In genomic region chr7:19957664-19958063, GRCh38 we compare ENCODE assay signal across 22 cellular contexts.
DNase-seq lines count a peak whose midpoint lies in the region; ATAC-seq and TF ChIP-seq lines count a peak whose summit lies in the region.
"Had no signal": no experiment of that assay in that cellular context is flagged by ENCODE, and none has a peak within 500 bp of the region (broad histone marks: within the 10 kb centered on the region; RNA-seq: fewer than 3 reads in every experiment).

No MANE protein-coding gene starts in this region.

- no peak overlapping the region for H3K4me2 ChIP-seq in smooth muscle cell

- no peaks in the 10 kb centered on the region for H3F3A ChIP-seq in smooth muscle cell (ENCODE audit: low read depth)

- peak overlapping the region; percentile 91 for H3K27ac ChIP-seq in RWPE2 (ENCODE audit: poor library complexity, severe bottlenecking)
- peak overlapping the region; percentile 80 for H3K27ac ChIP-seq in smooth muscle cell (ENCODE audit: low read depth)
- H3K27ac ChIP-seq: C4-2B, HL-60, thoracic aorta had no signal

- H3K79me2 ChIP-seq in smooth muscle cell (ENCODE audit: low read depth) = no peaks in the 10 kb centered on the region

- TF ChIP-seq CTCF in RWPE2 (IDR thresholded peaks at IDR 0.05; ENCODE audit: poor library complexity, severe bottlenecking) = no peak
- no peak for TF ChIP-seq CTCF in smooth muscle cell (IDR thresholded peaks at IDR 0.05; ENCODE audit: borderline replicate concordance, insufficient read depth, poor library complexity, severe bottlenecking)

- peak; percentile 84 for DNase-seq in ELR (ENCODE audit: low read depth)
- DNase-seq in RWPE2 (ENCODE audit: low spot score) = no peak
- DNase-seq in fibroblast of gingiva (ENCODE audit: low read depth) = peak; percentile 38
- no peak for DNase-seq in smooth muscle cell (lab: John Stamatoyannopoulos, UW; ENCODE audit: unreplicated experiment)
- no peak for DNase-seq in OCI-M1 (lab: John Stamatoyannopoulos, UW)
- DNase-seq in H4 (ENCODE audit: low spot score) = no peak
- no peak for DNase-seq in HPDE6-E6E7 (ENCODE audit: extremely low spot score)
- DNase-seq in NCI-H82 treated with DMSO at 0.1 percent for 48 hours (lab: John Stamatoyannopoulos, UW; ENCODE audit: unreplicated experiment) = no peak
- DNase-seq: DMS79; hippocampal formation; KG1; left cardiac atrium; NCI-H1105 treated with DMSO at 0.1 percent for 48 hours; NCI-H2171 treated with DMSO at 0.1 percent for 48 hours; occipital lobe; right cardiac atrium; stimulated activated CD4-positive, alpha-beta T cell treated with anti-CD3 and anti-CD28 coated beads, Interleukin-2, amount 100 ng/mL, for 48 hours; stimulated activated CD8-positive, alpha-beta memory T cell treated with anti-CD3 and anti-CD28 coated beads, Interleukin-4, amount 100 ng/mL, for 48 hours had no signal

- H3K9me3 ChIP-seq in RWPE2 (ENCODE audit: severe bottlenecking) (peaks cover 3% of the 10 kb centered on the region), smooth muscle cell (replicated peaks; ENCODE audit: low read depth) (no peaks in the 10 kb centered on the region)
- H3K9me3 ChIP-seq: thoracic aorta had no signal

- peak; percentile 49 for ATAC-seq in RWPE2 (ENCODE audit: low read depth)
- ATAC-seq: activated CD4-positive, CD25-positive, alpha-beta regulatory T cell treated with anti-CD3 and anti-CD28 coated beads, Interleukin-2, amount 50 U/mL, for 24 hours; left cardiac atrium; right cardiac atrium had no signal

- H3K4me3 ChIP-seq in RWPE2 (ENCODE audit: severe bottlenecking) (no peak overlapping the region), smooth muscle cell (no peak overlapping the region)
- H3K4me3 ChIP-seq: thoracic aorta had no signal

- H3K9ac ChIP-seq in smooth muscle cell (ENCODE audit: low read depth) = peak overlapping the region; percentile 47

- H3K36me3 ChIP-seq in RWPE2 (ENCODE audit: low read depth) = no peaks in the 10 kb centered on the region
- H3K36me3 ChIP-seq in smooth muscle cell (ENCODE audit: low read depth) = no peaks in the 10 kb centered on the region
- H3K36me3 ChIP-seq: thoracic aorta had no signal

- H3K27me3 ChIP-seq in RWPE2 (ENCODE audit: insufficient read depth, poor library complexity, severe bottlenecking) (no peaks in the 10 kb centered on the region), smooth muscle cell (ENCODE audit: low read depth) (no peaks in the 10 kb centered on the region)

- no peak overlapping the region for H2AFZ ChIP-seq in smooth muscle cell (ENCODE audit: low read depth)

- H3K4me1 ChIP-seq in RWPE2 (ENCODE audit: insufficient read depth, poor library complexity, severe bottlenecking) = peaks cover 24% of the 10 kb centered on the region
- no peaks in the 10 kb centered on the region for H3K4me1 ChIP-seq in smooth muscle cell (ENCODE audit: low read depth)

- 70% methylated on average over 1 of the region's 1 CpG for WGBS in smooth muscle cell (ENCODE audit: low lambda C conversion rate)

- H4K20me1 ChIP-seq in smooth muscle cell (ENCODE audit: low read depth) = no peaks in the 10 kb centered on the region

Comparison
In these comparisons a context has a peak if more than half of its experiments do, and no peak if none do; other contexts are left out.
1. DNase-seq: peak in ELR (single experiment) and fibroblast of gingiva (single experiment); none in RWPE2 (single experiment), smooth muscle cell (single experiment), OCI-M1 (single experiment), H4 (single experiment), HPDE6-E6E7 (single experiment) and NCI-H82 treated with DMSO at 0.1 percent for 48 hours (single experiment).